ENCODE assay signal across 16 cellular contexts in the genomic region with DNA sequence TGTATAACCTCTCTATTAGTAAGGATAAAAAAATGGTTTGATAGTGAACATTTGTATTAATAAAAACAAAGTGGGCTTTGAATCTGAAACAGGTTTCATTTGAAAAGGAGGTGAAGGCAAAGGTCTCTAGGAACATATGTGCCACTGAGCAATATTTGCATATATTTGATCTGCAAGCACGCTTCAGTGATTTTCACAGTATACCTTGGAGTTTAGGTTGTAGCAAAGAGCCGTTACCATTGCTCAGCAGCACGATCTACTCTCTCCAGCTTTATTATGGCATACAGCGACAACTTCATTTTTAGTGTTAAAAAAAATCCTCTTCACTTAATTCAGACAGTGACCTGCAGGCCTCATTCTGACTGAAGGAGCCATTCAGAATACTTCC.
A peak's percentile ranks its signal among the peaks of the same experiment; 100 is the strongest.
DNase-seq lines count a peak whose midpoint lies in the region; ATAC-seq, FAIRE-seq and TF ChIP-seq lines count a peak whose summit lies in the region.
"Had no signal": no experiment of that assay in that cellular context is flagged by ENCODE, and none has a peak within 500 bp of the region (broad histone marks: within the 10 kb centered on the region; RNA-seq: fewer than 3 reads in every experiment).

No MANE protein-coding gene starts in this region.

- H3K27ac Mint-ChIP-seq in neural crest cell (ENCODE audit: unreplicated experiment) = peak overlapping the region; percentile 27
- H3K27ac Mint-ChIP-seq in CD4-positive, alpha-beta memory T cell = no peak overlapping the region
- H3K27ac Mint-ChIP-seq in naive thymus-derived CD4-positive, alpha-beta T cell = no peak overlapping the region
- H3K27ac Mint-ChIP-seq: activated CD8-positive, alpha-beta memory T cell treated with anti-CD3 and anti-CD28 coated beads, Interleukin-2, amount 10 ng/mL, durations not matched to agents 7 days and 5 days had no signal

- H3K9ac ChIP-seq in K562 (ENCODE audit: insufficient read depth in 1 of 2, low read depth in 2 of 2, low read length in 2 of 2) = peak overlapping the region; percentile 53 to 56; a peak in 3 of 4 replicates

- peaks cover 7 to 25% of the 10 kb centered on the region in 2 experiments; a peak in 4 of 5 replicates for H3K4me1 ChIP-seq in K562 (replicated peaks in 1 of 2; ENCODE audit: control insufficient read depth in 2 of 2, insufficient read depth in 2 of 2, low read length in 2 of 2)
- H3K4me1 ChIP-seq in CD4-positive, alpha-beta memory T cell (ENCODE audit: insufficient read depth, low read length) = no peaks in the 10 kb centered on the region
- H3K4me1 ChIP-seq in left lung = peaks cover 0 to 20% of the 10 kb centered on the region in 2 donors
- H3K4me1 ChIP-seq in naive thymus-derived CD4-positive, alpha-beta T cell (ENCODE audit: control insufficient read depth in 2 of 2, insufficient read depth in 2 of 2, low read length in 2 of 2) = peaks cover 0 to 12% of the 10 kb centered on the region in 2 donors

- H3K4me3 Mint-ChIP-seq in neural crest cell = peak overlapping the region; percentile 55
- H3K4me3 Mint-ChIP-seq in CD4-positive, alpha-beta memory T cell = no peak overlapping the region
- no peak overlapping the region for H3K4me3 Mint-ChIP-seq in naive thymus-derived CD4-positive, alpha-beta T cell
- H3K4me3 Mint-ChIP-seq: activated CD8-positive, alpha-beta memory T cell treated with anti-CD3 and anti-CD28 coated beads, Interleukin-2, amount 10 ng/mL, durations not matched to agents 7 days and 5 days had no signal

- H3K36me3 ChIP-seq in K562 (ENCODE audit: control insufficient read depth, insufficient read depth, low read length) (0 out of 3 replicates have a peak, but pooled peaks cover 9% of the 10 kb centered on the region), left lung (no peaks in the 10 kb centered on the region)
- no peaks in the 10 kb centered on the region for H3K36me3 ChIP-seq in CD4-positive, alpha-beta memory T cell (ENCODE audit: insufficient read depth, low read length)
- H3K36me3 ChIP-seq in naive thymus-derived CD4-positive, alpha-beta T cell (ENCODE audit: control insufficient read depth in 2 of 3, insufficient read depth in 3 of 3, low read length in 3 of 3) = no peaks in the 10 kb centered on the region
- H3K36me3 ChIP-seq: adrenal gland, stomach had no signal

- in situ Hi-C loops in K562 (cut with MboI) = no loop called here

- no peaks in the 10 kb centered on the region; the same call in 2 of the 3 replicates for H3K79me2 ChIP-seq in K562 (ENCODE audit: control insufficient read depth, insufficient read depth, low read length)

- H3K36me3 Mint-ChIP-seq in neural crest cell (ENCODE audit: low read depth) = peaks cover 10% of the 10 kb centered on the region
- no peaks in the 10 kb centered on the region for H3K36me3 Mint-ChIP-seq in CD4-positive, alpha-beta memory T cell
- H3K36me3 Mint-ChIP-seq in naive thymus-derived CD4-positive, alpha-beta T cell = peaks cover 0 to 4% (median 0%) of the 10 kb centered on the region in 5 donors
- H3K36me3 Mint-ChIP-seq: activated CD8-positive, alpha-beta memory T cell treated with anti-CD3 and anti-CD28 coated beads, Interleukin-2, amount 10 ng/mL, durations not matched to agents 7 days and 5 days had no signal

- H3K27me3 ChIP-seq in K562 (ENCODE audit: control insufficient read depth in 2 of 2, insufficient read depth in 2 of 2, low read length in 2 of 2) (no peaks in the 10 kb centered on the region), left lung (no peaks in the 10 kb centered on the region)
- no peaks in the 10 kb centered on the region for H3K27me3 ChIP-seq in CD4-positive, alpha-beta memory T cell (ENCODE audit: insufficient read depth, low read length)
- H3K27me3 ChIP-seq in naive thymus-derived CD4-positive, alpha-beta T cell (ENCODE audit: control insufficient read depth in 2 of 2, insufficient read depth in 2 of 2, low read length in 2 of 2) = no peaks in the 10 kb centered on the region
- H3K27me3 ChIP-seq: adrenal gland, stomach had no signal

- no peak for TF ChIP-seq POLR2A in K562 (conservative IDR thresholded peaks at IDR 0.05)

- no peaks in the 10 kb centered on the region for H4K20me1 ChIP-seq in K562 (replicated peaks; ENCODE audit: control insufficient read depth, insufficient read depth, low read length)

- POLR2A ChIA-PET in K562 (lab: Yijun Ruan, JAX) = interaction anchor here (0.7 to 3.7 kb wide), 9 partner anchors 10 to 235 kb away, joined by 3 to 25 read pairs (median 4); partner anchors contain the start of gene ZEB2
- POLR2A ChIA-PET in CD4-positive, alpha-beta memory T cell (lab: Charles Lee; ENCODE audit: partially characterized antibody) = no interaction called here
- POLR2A ChIA-PET in naive thymus-derived CD4-positive, alpha-beta T cell (lab: Charles Lee) = no interaction called here

- H3K27ac ChIP-seq in K562 (ENCODE audit: extremely low read depth, low read depth, low read length) = peak overlapping the region; percentile 83
- no peak overlapping the region for H3K27ac ChIP-seq in CD4-positive, alpha-beta memory T cell (ENCODE audit: low read depth, low read length)
- peak overlapping the region in 1 of 2 donors; percentile 42 for H3K27ac ChIP-seq in left lung
- H3K27ac ChIP-seq in naive thymus-derived CD4-positive, alpha-beta T cell (ENCODE audit: low read depth, low read length) = no peak overlapping the region
- H3K27ac ChIP-seq: stomach had no signal

- H3K4me3 ChIP-seq in K562 (no peak overlapping the region), left lung (no peak overlapping the region)
- no peak overlapping the region for H3K4me3 ChIP-seq in CD4-positive, alpha-beta memory T cell (ENCODE audit: low read length in 2 of 2)
- no peak overlapping the region for H3K4me3 ChIP-seq in naive thymus-derived CD4-positive, alpha-beta T cell (ENCODE audit: low read length)
- H3K4me3 ChIP-seq: adrenal gland, stomach had no signal

- peak overlapping the region; percentile 65 for H3K4me2 ChIP-seq in K562 (ENCODE audit: insufficient read depth, low read length)

- no peaks in the 10 kb centered on the region for H3K27me3 Mint-ChIP-seq in neural crest cell (ENCODE audit: low read depth)
- peaks cover 3 to 4% of the 10 kb centered on the region in 2 donors for H3K27me3 Mint-ChIP-seq in CD4-positive, alpha-beta memory T cell
- H3K27me3 Mint-ChIP-seq in naive thymus-derived CD4-positive, alpha-beta T cell = peaks cover 0 to 15% (median 9%) of the 10 kb centered on the region in 5 donors

- H2AFZ ChIP-seq in K562 (ENCODE audit: low read depth, low read length) = peak overlapping the region; percentile 82

- TF ChIP-seq CTCF in K562 (IDR thresholded peaks at IDR 0.05 in 2 of 3, conservative IDR thresholded peaks at IDR 0.05 in 1 of 3; ENCODE audit: insufficient read depth in 2 of 3, low read depth in 1 of 3, low read length in 3 of 3) (no peak), neural crest cell (conservative IDR thresholded peaks at IDR 0.05) (no peak), left lung (IDR thresholded peaks at IDR 0.05) (no peak)

- TF ChIP-seq RAD21 in K562 (CRISPR knock-in tag; conservative IDR thresholded peaks at IDR 0.05 in 1 of 2, IDR thresholded peaks at IDR 0.05 in 1 of 2) = no peak

- 7% methylated on average over 4 of the region's 4 CpGs for WGBS in K562 (ENCODE audit: insufficient coverage, low coverage, missing lambda C conversion rate)

- peaks cover 63% of the 10 kb centered on the region for H3K4me1 Mint-ChIP-seq in neural crest cell
- H3K4me1 Mint-ChIP-seq in CD4-positive, alpha-beta memory T cell = peaks cover 3 to 9% (median 5%) of the 10 kb centered on the region in 4 donors
- peaks cover 0 to 9% (median 0%) of the 10 kb centered on the region in 7 donors for H3K4me1 Mint-ChIP-seq in naive thymus-derived CD4-positive, alpha-beta T cell

- H3K9me3 Mint-ChIP-seq in neural crest cell = peaks cover 14% of the 10 kb centered on the region
- H3K9me3 Mint-ChIP-seq in CD4-positive, alpha-beta memory T cell = peaks cover 0 to 4% (median 0%) of the 10 kb centered on the region in 8 donors
- peaks cover 0 to 7% (median 2%) of the 10 kb centered on the region in 11 donors for H3K9me3 Mint-ChIP-seq in naive thymus-derived CD4-positive, alpha-beta T cell

- H3K9me3 ChIP-seq in K562 (replicated peaks; ENCODE audit: control insufficient read depth, insufficient read depth, low read depth, low read length) = peaks cover 22% of the 10 kb centered on the region
- H3K9me3 ChIP-seq in CD4-positive, alpha-beta memory T cell (ENCODE audit: control insufficient read depth in 1 of 2, low read length in 2 of 2) = no peaks in the 10 kb centered on the region
- no peaks in the 10 kb centered on the region for H3K9me3 ChIP-seq in left lung
- no peaks in the 10 kb centered on the region for H3K9me3 ChIP-seq in naive thymus-derived CD4-positive, alpha-beta T cell (ENCODE audit: control insufficient read depth in 2 of 3, low read length in 3 of 3)
- H3K9me3 ChIP-seq: adrenal gland, stomach had no signal

- no peak for TF ChIP-seq EP300 in K562 (IDR thresholded peaks at IDR 0.05; ENCODE audit: low read length)

- ATAC-seq in HG02973 (IDR thresholded peaks at IDR 0.05; ENCODE audit: unreplicated experiment) (peak; percentile 42), K562 (peak; percentile 68), left lung (no peak)
- no peak for ATAC-seq in naive thymus-derived CD4-positive, alpha-beta T cell
- ATAC-seq: naive thymus-derived CD8-positive, alpha-beta T cell had no signal

- DNase-seq in GF-D8 (lab: John Stamatoyannopoulos, UW) (peak; percentile 50), K562 (ENCODE audit: extremely low read depth in 1 of 4, low spot score in 3 of 4) (peak in 1 of 4 experiments; percentile 41), neural crest cell (ENCODE audit: low read depth, low spot score) (no peak), left lung (no peak), DMS114 treated with DMSO at 0.1 percent for 48 hours (lab: John Stamatoyannopoulos, UW; ENCODE audit: unreplicated experiment) (no peak)
- no peak for DNase-seq in CD4-positive, alpha-beta memory T cell
- DNase-seq in naive thymus-derived CD4-positive, alpha-beta T cell = no peak
- DNase-seq: H7, NCI-H1092, stomach, T-helper 9 cell had no signal

- intact Hi-C loops in K562 (cut with micrococcal nuclease) = loop anchor here (1.0 to 5.0 kb wide), 2 partner anchors 13 to 87 kb away; no protein-coding TSS in a partner anchor
- intact Hi-C loops in CD4-positive, alpha-beta memory T cell (cut with micrococcal nuclease) = no loop called here
- intact Hi-C loops in left lung (cut with DNase I) = no loop called here
- intact Hi-C loops in naive thymus-derived CD4-positive, alpha-beta T cell (cut with micrococcal nuclease) = no loop called here

- H3K9me1 ChIP-seq in K562 (ENCODE audit: control insufficient read depth, insufficient read depth, low read length) = no peaks in the 10 kb centered on the region

- FAIRE-seq in K562 (lab: Jason Lieb, UNC) = no peak
- FAIRE-seq: endometrium had no signal

- CTCF ChIA-PET in K562 (lab: Yijun Ruan, JAX; ENCODE audit: low intra/inter-chr PET ratio) = no interaction called here
- CTCF ChIA-PET in CD4-positive, alpha-beta memory T cell (lab: Charles Lee; ENCODE audit: partially characterized antibody) = interaction anchor here (0.5 kb wide), 1 partner anchor 1333 kb away, joined by 3 read pairs; no protein-coding TSS in a partner anchor
- CTCF ChIA-PET in naive thymus-derived CD4-positive, alpha-beta T cell (lab: Charles Lee) = no interaction called here

- BruUV-seq in K562 (replicated peaks; lab: Mats Ljungman, UMichigan) = no TSS peak

TF ChIP-seq in K562, 482 proteins besides CTCF, POLR2A, EP300 and RAD21 (continues in another document):
- TF ChIP-seq ZNF175 (CRISPR knock-in tag; IDR thresholded peaks at IDR 0.05; ENCODE audit: low read depth) (0 out of 2 replicates have a peak, but pooled peaks have one; percentile 18), BRD4 (IDR thresholded peaks at IDR 0.05) (0 out of 2 replicates have a peak, but pooled peaks have one; percentile 15)

Comparison
In these comparisons a context has a peak if more than half of its experiments do, and no peak if none do; other contexts are left out.
1. ATAC-seq: peak in HG02973 (single experiment) and K562 (single experiment); none in left lung (single experiment) and naive thymus-derived CD4-positive, alpha-beta T cell (single experiment).